8 cellular contexts compared by ENCODE assay signal in genomic region chr10:124697837-124698559, GRCh38. TPM values are rescaled to one million over a fixed set of nuclear protein-coding genes. Genes with fewer than 3 reads are reported as not detected.
DNase-seq lines count a peak whose midpoint lies in the region; ATAC-seq lines count a peak whose summit lies in the region.

No MANE protein-coding gene starts in this region.

- H3K4me1 Mint-ChIP-seq in activated T-cell treated with anti-CD3 and anti-CD28 coated beads, Interleukin-2, amount 50 U/mL, for 4 hours (ENCODE audit: low read depth), result peaks cover 98% of the 10 kb centered on the region

- no peak overlapping the region for H2AFZ ChIP-seq in GM23248

- no peaks in the 10 kb centered on the region for H3K9me3 ChIP-seq in GM23248 (ENCODE audit: low read depth)

- in situ Hi-C loops in GM23248 (cut with MboI), result no loop called here

- ATAC-seq in activated T-cell treated with anti-CD3 and anti-CD28 coated beads, Interleukin-2, amount 50 U/mL, for 4 hours, result peak; percentile 44 to 45
- no peak for ATAC-seq in GM19397 (IDR thresholded peaks at IDR 0.05; ENCODE audit: unreplicated experiment)
- no peak for ATAC-seq in GM21367 (IDR thresholded peaks at IDR 0.05; ENCODE audit: unreplicated experiment)

- no peaks in the 10 kb centered on the region for H3F3A ChIP-seq in GM23248 (ENCODE audit: insufficient read depth)

- no peaks in the 10 kb centered on the region for H4K20me1 ChIP-seq in GM23248 (ENCODE audit: insufficient read depth)

- no peak overlapping the region for H3K4me2 ChIP-seq in GM23248 (ENCODE audit: unreplicated experiment)

- H3K27me3 ChIP-seq in GM23248 (replicated peaks; ENCODE audit: insufficient read depth), result no peaks in the 10 kb centered on the region

- no peak overlapping the region for H3K27ac ChIP-seq in GM23248

- H3K9ac ChIP-seq in GM23248, result no peak overlapping the region

- H3K9me2 ChIP-seq in GM23248 (ENCODE audit: insufficient read depth), result no peaks in the 10 kb centered on the region

- no peaks in the 10 kb centered on the region for H3K36me3 ChIP-seq in GM23248 (ENCODE audit: low read depth)

- no peak overlapping the region for H3K4me3 Mint-ChIP-seq in activated T-cell treated with anti-CD3 and anti-CD28 coated beads, Interleukin-2, amount 50 U/mL, for 4 hours

- H3K36me3 Mint-ChIP-seq in activated T-cell treated with anti-CD3 and anti-CD28 coated beads, Interleukin-2, amount 50 U/mL, for 4 hours (ENCODE audit: insufficient read depth), result peaks cover 32% of the 10 kb centered on the region

- H3K4me1 ChIP-seq in GM23248 (ENCODE audit: insufficient read depth), result no peaks in the 10 kb centered on the region

- 91 to 94% methylated on average over 13 of the region's 13 CpGs for WGBS in GM23248 (ENCODE audit: low coverage in 1 of 2, low lambda C conversion rate in 2 of 2, missing lambda C conversion rate in 2 of 2), 2 experiments

- H3K9me3 Mint-ChIP-seq in activated T-cell treated with anti-CD3 and anti-CD28 coated beads, Interleukin-2, amount 50 U/mL, for 4 hours, result no peaks in the 10 kb centered on the region

- no peaks in the 10 kb centered on the region for H3K27me3 Mint-ChIP-seq in activated T-cell treated with anti-CD3 and anti-CD28 coated beads, Interleukin-2, amount 50 U/mL, for 4 hours (ENCODE audit: low read depth)

- DNase-seq in CD1c-positive myeloid dendritic cell (ENCODE audit: extremely low spot score), result peak; percentile 42
- DNase-seq in GM23248, result peak; percentile 14
- DNase-seq in activated T-cell treated with anti-CD3 and anti-CD28 coated beads, Interleukin-2, amount 50 U/mL, for 4 hours, result peak; percentile 45
- DNase-seq in myocyte (ENCODE audit: low read depth), result peak; percentile 73
- DNase-seq in amygdala (lab: John Stamatoyannopoulos, UW), result no peak
- no peak for DNase-seq in NCI-H128 (lab: John Stamatoyannopoulos, UW; ENCODE audit: unreplicated experiment)

- H3K4me3 ChIP-seq in GM23248, result no peak overlapping the region

- H3K79me2 ChIP-seq in GM23248 (ENCODE audit: insufficient read depth), result no peaks in the 10 kb centered on the region

RNA-seq across cellular contexts. Expression of gene FAM53B, which starts 46.2 kb away (rescaled TPM):
- 10.1 TPM in 2 replicates for total RNA-seq in GM23248 (2014; rRNA removed; shearing (Covaris generic))
- 2.1 and 2.7 TPM in 2 replicates for polyA plus RNA-seq in GM23248 (2016; fragmentation: Nextera tagmentation; extraction: Ambion mirVana)
- 10 to 100 TPM; 12.9 to 19.2 (median 18.2) TPM for total RNA-seq in activated T-cell treated with anti-CD3 and anti-CD28 coated beads, Interleukin-2, amount 50 U/mL, for 4 hours
- total RNA-seq in myocyte, result 28.3 and 28.7 TPM in 2 replicates
- 14.8 TPM for polyA plus RNA-seq in myocyte (2012)

Comparison
In these comparisons a context has a peak if more than half of its experiments do, and no peak if none do; other contexts are left out.
1. DNase-seq: peak in CD1c-positive myeloid dendritic cell (single experiment), GM23248 (single experiment), activated T-cell treated with anti-CD3 and anti-CD28 coated beads, Interleukin-2, amount 50 U/mL, for 4 hours (single experiment) and myocyte (single experiment); none in amygdala (0 of 56) and NCI-H128 (single experiment).
2. ATAC-seq: peak in activated T-cell treated with anti-CD3 and anti-CD28 coated beads, Interleukin-2, amount 50 U/mL, for 4 hours (2 of 2); none in GM19397 (single experiment) and GM21367 (single experiment).